In genomic region chr10:24723386-24723787, GRCh38 we compare ENCODE assay signal across 8 cellular contexts. TPM values are rescaled to one million over a fixed set of nuclear protein-coding genes. Genes with fewer than 3 reads are reported as not detected.
DNase-seq lines count a peak whose midpoint lies in the region; ATAC-seq and TF ChIP-seq lines count a peak whose summit lies in the region.

No MANE protein-coding gene starts in this region.

- H3K4me1 Mint-ChIP-seq in activated CD4-positive, alpha-beta T cell treated with anti-CD3 and anti-CD28 coated beads for 36 hours, result peaks cover 28% of the 10 kb centered on the region

- in situ Hi-C loops in mammary epithelial cell (cut with MboI; ENCODE audit: low sequenced_read_pairs in 2 of 2), result loop anchor here in 1 of 2 donors (5.0 to 25.0 kb wide), 2 partner anchors 99 to 239 kb away; partner anchors contain the start of gene PRTFDC1

- H3K27ac Mint-ChIP-seq in activated CD4-positive, alpha-beta T cell treated with anti-CD3 and anti-CD28 coated beads for 36 hours, result no peak overlapping the region

- H3K9me3 Mint-ChIP-seq in activated CD4-positive, alpha-beta T cell treated with anti-CD3 and anti-CD28 coated beads for 36 hours (ENCODE audit: low read depth), result no peaks in the 10 kb centered on the region

- H3K36me3 Mint-ChIP-seq in activated CD4-positive, alpha-beta T cell treated with anti-CD3 and anti-CD28 coated beads for 36 hours (ENCODE audit: low read depth), result peaks cover 9% of the 10 kb centered on the region

- H3K9me3 ChIP-seq in mammary epithelial cell (replicated peaks; ENCODE audit: insufficient read depth, low read length) (no peaks in the 10 kb centered on the region), mesodermal cell (ENCODE audit: control insufficient read depth, low read length) (no peaks in the 10 kb centered on the region)

- no peak overlapping the region for H3K4me3 Mint-ChIP-seq in activated CD4-positive, alpha-beta T cell treated with anti-CD3 and anti-CD28 coated beads for 36 hours

- DNase-seq in activated CD4-positive, alpha-beta T cell treated with anti-CD3 and anti-CD28 coated beads for 36 hours, result peak; percentile 35
- no peak for DNase-seq in activated CD4-positive, alpha-beta T cell treated with anti-CD3 and anti-CD28 coated beads, Interleukin-2, amount 50 U/mL, for 1 hour
- DNase-seq in RPMI7951 (ENCODE audit: low read depth) (peak; percentile 43), mammary epithelial cell (peak; percentile 30), NCI-H510A treated with DMSO at 0.1 percent for 48 hours (lab: John Stamatoyannopoulos, UW) (no peak), sciatic nerve (ENCODE audit: low spot score) (no peak)

- TF ChIP-seq CTCF in mammary epithelial cell (conservative IDR thresholded peaks at IDR 0.05 in 1 of 2, IDR thresholded peaks at IDR 0.05 in 1 of 2; ENCODE audit: extremely low read depth in 1 of 2, insufficient read depth in 1 of 2, low read depth in 1 of 2, low read length in 2 of 2), result no peak

- peaks cover 3% of the 10 kb centered on the region for H3K36me3 ChIP-seq in mammary epithelial cell (ENCODE audit: insufficient read depth, low read length)
- H3K36me3 ChIP-seq in mesodermal cell (ENCODE audit: control insufficient read depth, insufficient read depth, low read length), result peaks cover 4% of the 10 kb centered on the region

- H3K4me1 ChIP-seq in mammary epithelial cell (ENCODE audit: insufficient read depth, low read length) (peaks cover 6% of the 10 kb centered on the region), mesodermal cell (ENCODE audit: control insufficient read depth, insufficient read depth, low read length, poor library complexity, severe bottlenecking) (peaks cover 10% of the 10 kb centered on the region)

- peak overlapping the region; percentile 96 for H2AFZ ChIP-seq in mammary epithelial cell (ENCODE audit: low read depth, low read length)

- H3K27me3 Mint-ChIP-seq in activated CD4-positive, alpha-beta T cell treated with anti-CD3 and anti-CD28 coated beads for 36 hours, result no peaks in the 10 kb centered on the region

- CTCF ChIA-PET in activated CD4-positive, alpha-beta T cell treated with anti-CD3 and anti-CD28 coated beads for 36 hours (lab: Charles Lee), result no interaction called here
- CTCF ChIA-PET in mammary epithelial cell (lab: Charles Lee; ENCODE audit: low non-redundant PET), result no interaction called here

- intact Hi-C loops in activated CD4-positive, alpha-beta T cell treated with anti-CD3 and anti-CD28 coated beads for 36 hours (cut with DNase I, micrococcal nuclease), result loop anchor here (5.0 to 10.0 kb wide), 8 partner anchors 81 to 1724 kb away; partner anchors contain the start of gene PRTFDC1 (in 1 of the 2)
- intact Hi-C loops in mammary epithelial cell (cut with micrococcal nuclease) (loop anchor here (5.0 kb wide), 3 partner anchors 144 to 339 kb away; no protein-coding TSS in a partner anchor), sciatic nerve (cut with DNase I) (no loop called here)

- no CpG with 5 or more reads among the region's 70 CpGs for WGBS in mammary epithelial cell (ENCODE audit: low coverage, missing lambda C conversion rate)
- WGBS in mesodermal cell (ENCODE audit: insufficient coverage in 2 of 2), 2 experiments, result 0 to 1% methylated on average over 29 to 35 of the region's 70 CpGs

- H4K20me1 ChIP-seq in mammary epithelial cell (ENCODE audit: insufficient read depth, low read length), result peaks cover 4% of the 10 kb centered on the region

- no peaks in the 10 kb centered on the region for H3K27me3 ChIP-seq in mammary epithelial cell (ENCODE audit: insufficient read depth, low read length)

- H3K4me2 ChIP-seq in mammary epithelial cell (ENCODE audit: insufficient read depth, low read depth, low read length), result peak overlapping the region; percentile 97

- no TSS peak for BruUV-seq in mammary epithelial cell (replicated peaks; lab: Mats Ljungman, UMichigan)

- ATAC-seq in activated CD4-positive, alpha-beta T cell treated with anti-CD3 and anti-CD28 coated beads for 36 hours, result peak; percentile 1
- ATAC-seq in HG02763 (IDR thresholded peaks at IDR 0.05; ENCODE audit: unreplicated experiment), result peak; percentile 26
- ATAC-seq in sciatic nerve, result no peak

- dilution Hi-C loops in mammary epithelial cell (cut with HindIII; ENCODE audit: low sequenced_read_pairs), result no loop called here

- H3K79me2 ChIP-seq in mammary epithelial cell (ENCODE audit: insufficient read depth, low read length), result peaks cover 57% of the 10 kb centered on the region

- H3K9ac ChIP-seq in mammary epithelial cell (ENCODE audit: insufficient read depth, low read length), result peak overlapping the region; percentile 97

- H3K4me3 ChIP-seq in mammary epithelial cell (replicated peaks in 1 of 3; ENCODE audit: insufficient read depth in 1 of 3, low read depth in 2 of 3, low read length in 3 of 3), result peak overlapping the region in 2 of 3 experiments; percentile 63 to 73
- peak overlapping the region; percentile 86 for H3K4me3 ChIP-seq in mesodermal cell (ENCODE audit: extremely low read depth, insufficient read depth, low read length, poor library complexity, severe bottlenecking)

- POLR2A ChIA-PET in activated CD4-positive, alpha-beta T cell treated with anti-CD3 and anti-CD28 coated beads for 36 hours (lab: Charles Lee), result interaction anchor here (1.4 kb wide), 1 partner anchor 17 kb away, joined by 10 read pairs; no protein-coding TSS in a partner anchor

- H3K27ac ChIP-seq in mammary epithelial cell (ENCODE audit: insufficient read depth, low read depth, low read length) (peak overlapping the region; percentile 93), mesodermal cell (ENCODE audit: low read depth, low read length, severe bottlenecking) (peak overlapping the region; percentile 93)

RNA-seq across cellular contexts. Expression of gene ARHGAP21, which starts 0.3 kb away (rescaled TPM):
- total RNA-seq in activated CD4-positive, alpha-beta T cell treated with anti-CD3 and anti-CD28 coated beads for 36 hours, result 10 to 100 TPM; 19.7 to 25.9 TPM
- total RNA-seq in RPMI7951 (2014; rRNA removed; shearing (Covaris generic)), result 60.6 and 76.3 TPM in 2 replicates
- total RNA-seq in mammary epithelial cell, result 100 to 1,000 TPM; 131 to 207 TPM
- 91.6 TPM for polyA plus RNA-seq in mammary epithelial cell
- 242 TPM for polyA minus RNA-seq in mammary epithelial cell
- 47.6 TPM for polyA plus RNA-seq in mesodermal cell (2013, experiment 1 of 2)
- 45.8 TPM for polyA plus RNA-seq in mesodermal cell (2013, experiment 2 of 2)
- total RNA-seq in sciatic nerve, result 104 TPM

Comparison
In these comparisons a context has a peak if more than half of its experiments do, and no peak if none do; other contexts are left out.
1. DNase-seq: peak in activated CD4-positive, alpha-beta T cell treated with anti-CD3 and anti-CD28 coated beads for 36 hours (single experiment), RPMI7951 (single experiment) and mammary epithelial cell (single experiment); none in activated CD4-positive, alpha-beta T cell treated with anti-CD3 and anti-CD28 coated beads, Interleukin-2, amount 50 U/mL, for 1 hour (single experiment), NCI-H510A treated with DMSO at 0.1 percent for 48 hours (single experiment) and sciatic nerve (single experiment).